9 cellular contexts compared by ENCODE assay signal in the genomic region with DNA sequence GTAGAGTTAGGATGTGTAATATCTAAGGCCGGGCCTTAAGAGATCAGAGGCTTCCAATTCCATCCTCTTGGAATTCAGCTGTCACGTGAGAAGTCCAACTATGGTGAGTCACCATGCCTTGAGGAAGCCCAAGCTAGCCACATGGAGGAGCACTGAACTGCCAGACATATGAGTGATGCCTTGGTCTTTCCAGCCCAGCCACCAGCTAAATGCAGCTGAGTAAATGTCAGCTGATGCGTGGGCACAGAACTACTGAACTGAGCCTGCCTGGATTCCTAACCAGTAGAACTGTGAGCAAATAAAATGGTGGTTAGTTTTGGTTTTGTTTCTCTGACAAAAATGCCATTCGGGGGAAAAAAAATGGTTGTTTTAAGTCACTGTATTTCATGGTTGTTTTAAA.
DNase-seq lines count a peak whose midpoint lies in the region; ATAC-seq and TF ChIP-seq lines count a peak whose summit lies in the region.
"Had no signal": no experiment of that assay in that cellular context is flagged by ENCODE, and none has a peak within 500 bp of the region (broad histone marks: within the 10 kb centered on the region; RNA-seq: fewer than 3 reads in every experiment).

No MANE protein-coding gene starts in this region.

- no peaks in the 10 kb centered on the region for H3K27me3 Mint-ChIP-seq in activated CD8-positive, alpha-beta T cell treated with anti-CD3 and anti-CD28 coated beads for 36 hours
- peaks cover 4% of the 10 kb centered on the region for H3K27me3 Mint-ChIP-seq in activated CD8-positive, alpha-beta T cell treated with anti-CD3 and anti-CD28 coated beads, Interleukin-2, amount 10 ng/mL, durations not matched to agents 7 days and 5 days (ENCODE audit: low read depth)
- no peaks in the 10 kb centered on the region for H3K27me3 Mint-ChIP-seq in activated naive CD8-positive, alpha-beta T cell treated with anti-CD3 and anti-CD28 coated beads for 36 hours

- CTCF ChIA-PET in activated CD8-positive, alpha-beta T cell treated with anti-CD3 and anti-CD28 coated beads for 36 hours (lab: Charles Lee) = interaction anchor here (0.9 to 1.9 kb wide), 3 partner anchors 10 to 161 kb away, joined by 3 to 9 read pairs (median 6); no protein-coding TSS in a partner anchor
- CTCF ChIA-PET in activated CD8-positive, alpha-beta T cell treated with anti-CD3 and anti-CD28 coated beads, Interleukin-2, amount 10 ng/mL, durations not matched to agents 7 days and 5 days (lab: Charles Lee) = interaction anchor here (1.0 kb wide), 1 partner anchor 152 kb away, joined by 3 read pairs; no protein-coding TSS in a partner anchor

- H3K9me3 Mint-ChIP-seq in activated CD8-positive, alpha-beta T cell treated with anti-CD3 and anti-CD28 coated beads for 36 hours = no peaks in the 10 kb centered on the region
- H3K9me3 Mint-ChIP-seq in activated CD8-positive, alpha-beta T cell treated with anti-CD3 and anti-CD28 coated beads, Interleukin-2, amount 10 ng/mL, durations not matched to agents 7 days and 5 days (ENCODE audit: insufficient read depth) = no peaks in the 10 kb centered on the region
- H3K9me3 Mint-ChIP-seq in activated naive CD8-positive, alpha-beta T cell treated with anti-CD3 and anti-CD28 coated beads for 36 hours = peaks cover 4% of the 10 kb centered on the region

- intact Hi-C loops in activated CD8-positive, alpha-beta T cell treated with anti-CD3 and anti-CD28 coated beads for 36 hours (cut with micrococcal nuclease) = no loop called here

- H3K4me1 Mint-ChIP-seq in activated CD8-positive, alpha-beta T cell treated with anti-CD3 and anti-CD28 coated beads for 36 hours (ENCODE audit: low read depth) = peaks cover 30% of the 10 kb centered on the region
- H3K4me1 Mint-ChIP-seq in activated CD8-positive, alpha-beta T cell treated with anti-CD3 and anti-CD28 coated beads, Interleukin-2, amount 10 ng/mL, durations not matched to agents 7 days and 5 days (ENCODE audit: low read depth) = peaks cover 22% of the 10 kb centered on the region
- H3K4me1 Mint-ChIP-seq in activated naive CD8-positive, alpha-beta T cell treated with anti-CD3 and anti-CD28 coated beads for 36 hours = peaks cover 20% of the 10 kb centered on the region

- DNase-seq in activated CD8-positive, alpha-beta T cell treated with anti-CD3 and anti-CD28 coated beads for 36 hours = peak; percentile 88
- no peak for DNase-seq in activated CD8-positive, alpha-beta T cell treated with anti-CD3 and anti-CD28 coated beads, Interleukin-2, amount 10 ng/mL, durations not matched to agents 7 days and 5 days
- DNase-seq in HT-29 (ENCODE audit: low spot score) = peak; percentile 53
- DNase-seq in activated naive CD8-positive, alpha-beta T cell treated with anti-CD3 and anti-CD28 coated beads for 36 hours = peak; percentile 50
- DNase-seq in pulmonary artery endothelial cell (ENCODE audit: low read depth, low spot score) = peak; percentile 88
- no peak for DNase-seq in AML-193 (lab: John Stamatoyannopoulos, UW)
- no peak for DNase-seq in cortex of kidney (lab: John Stamatoyannopoulos, UW)
- DNase-seq: right cardiac atrium had no signal

- H3K36me3 Mint-ChIP-seq in activated CD8-positive, alpha-beta T cell treated with anti-CD3 and anti-CD28 coated beads for 36 hours (ENCODE audit: low read depth) = no peaks in the 10 kb centered on the region
- H3K36me3 Mint-ChIP-seq in activated CD8-positive, alpha-beta T cell treated with anti-CD3 and anti-CD28 coated beads, Interleukin-2, amount 10 ng/mL, durations not matched to agents 7 days and 5 days (ENCODE audit: low read depth) = no peaks in the 10 kb centered on the region
- H3K36me3 Mint-ChIP-seq in activated naive CD8-positive, alpha-beta T cell treated with anti-CD3 and anti-CD28 coated beads for 36 hours = no peaks in the 10 kb centered on the region

- TF ChIP-seq CTCF in activated CD8-positive, alpha-beta T cell treated with anti-CD3 and anti-CD28 coated beads for 36 hours (IDR thresholded peaks at IDR 0.05) = no peak

- no peak overlapping the region for H3K4me3 Mint-ChIP-seq in activated CD8-positive, alpha-beta T cell treated with anti-CD3 and anti-CD28 coated beads for 36 hours
- H3K4me3 Mint-ChIP-seq in activated CD8-positive, alpha-beta T cell treated with anti-CD3 and anti-CD28 coated beads, Interleukin-2, amount 10 ng/mL, durations not matched to agents 7 days and 5 days = no peak overlapping the region
- no peak overlapping the region for H3K4me3 Mint-ChIP-seq in activated naive CD8-positive, alpha-beta T cell treated with anti-CD3 and anti-CD28 coated beads for 36 hours

- H3K27ac Mint-ChIP-seq in activated CD8-positive, alpha-beta T cell treated with anti-CD3 and anti-CD28 coated beads for 36 hours = peak overlapping the region; percentile 79
- no peak overlapping the region for H3K27ac Mint-ChIP-seq in activated CD8-positive, alpha-beta T cell treated with anti-CD3 and anti-CD28 coated beads, Interleukin-2, amount 10 ng/mL, durations not matched to agents 7 days and 5 days
- peak overlapping the region; percentile 71 for H3K27ac Mint-ChIP-seq in activated naive CD8-positive, alpha-beta T cell treated with anti-CD3 and anti-CD28 coated beads for 36 hours

- ATAC-seq in activated CD8-positive, alpha-beta T cell treated with anti-CD3 and anti-CD28 coated beads for 36 hours = peak; percentile 97
- no peak for ATAC-seq in activated CD8-positive, alpha-beta T cell treated with anti-CD3 and anti-CD28 coated beads, Interleukin-2, amount 10 ng/mL, durations not matched to agents 7 days and 5 days
- ATAC-seq in HG03095 (IDR thresholded peaks at IDR 0.05; ENCODE audit: unreplicated experiment) = no peak

- POLR2A ChIA-PET in activated CD8-positive, alpha-beta T cell treated with anti-CD3 and anti-CD28 coated beads for 36 hours (lab: Charles Lee) = no interaction called here
- POLR2A ChIA-PET in activated CD8-positive, alpha-beta T cell treated with anti-CD3 and anti-CD28 coated beads, Interleukin-2, amount 10 ng/mL, durations not matched to agents 7 days and 5 days (lab: Charles Lee) = interaction anchor here (0.9 kb wide), 1 partner anchor 32 kb away, joined by 4 read pairs; no protein-coding TSS in a partner anchor

Comparison
In these comparisons a context has a peak if more than half of its experiments do, and no peak if none do; other contexts are left out.
1. DNase-seq: peak in activated CD8-positive, alpha-beta T cell treated with anti-CD3 and anti-CD28 coated beads for 36 hours (single experiment), HT-29 (single experiment), activated naive CD8-positive, alpha-beta T cell treated with anti-CD3 and anti-CD28 coated beads for 36 hours (single experiment) and pulmonary artery endothelial cell (single experiment); none in activated CD8-positive, alpha-beta T cell treated with anti-CD3 and anti-CD28 coated beads, Interleukin-2, amount 10 ng/mL, durations not matched to agents 7 days and 5 days (single experiment), AML-193 (0 of 2) and cortex of kidney (single experiment).